In the genomic region with DNA sequence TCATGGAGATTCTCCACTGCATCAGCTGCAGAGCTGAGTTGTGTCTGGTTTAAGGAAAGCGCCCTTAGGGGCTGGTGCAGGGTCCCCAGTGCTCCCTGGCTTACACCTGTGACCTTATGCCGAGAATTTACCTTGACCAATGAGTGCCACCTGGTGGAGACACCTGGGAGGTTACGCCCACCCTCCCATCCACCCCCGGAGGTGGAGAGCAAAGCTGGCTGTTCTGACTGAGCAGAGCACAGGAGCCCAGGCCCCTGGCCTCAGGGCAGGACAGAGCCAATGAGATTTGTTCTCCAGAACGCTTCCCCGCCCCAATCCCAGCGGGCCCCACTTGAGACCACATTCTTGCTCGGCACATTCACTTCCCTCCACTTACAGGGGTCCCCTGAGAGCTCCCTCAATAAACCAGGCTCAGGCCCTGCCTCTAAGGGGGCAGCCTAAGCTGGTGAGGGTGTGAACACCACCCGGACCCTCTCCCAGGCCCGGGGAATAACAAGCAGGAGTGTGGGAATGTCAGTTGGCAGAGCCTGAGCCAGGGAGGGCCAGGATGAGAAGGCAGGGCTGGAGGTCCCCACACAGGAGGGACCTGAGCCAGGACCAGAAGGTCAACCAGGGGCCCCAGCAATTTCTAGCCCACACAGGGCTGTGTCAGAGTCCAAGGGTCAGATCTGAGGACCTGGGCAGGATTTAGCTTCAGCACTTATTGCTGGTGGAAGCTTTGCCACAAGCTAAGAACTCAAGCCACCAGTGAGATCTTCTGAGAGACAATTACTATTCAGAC, we compare ENCODE assay signal across 10 cellular contexts.
DNase-seq lines count a peak whose midpoint lies in the region; ATAC-seq, FAIRE-seq and TF ChIP-seq lines count a peak whose summit lies in the region.
"Had no signal": no experiment of that assay in that cellular context is flagged by ENCODE, and none has a peak within 500 bp of the region (broad histone marks: within the 10 kb centered on the region; RNA-seq: fewer than 3 reads in every experiment).

No MANE protein-coding gene starts in this region.

- H2AFZ ChIP-seq in GM12878 (ENCODE audit: control insufficient read depth, low read depth, low read length) (no peak overlapping the region), neuronal stem cell (ENCODE audit: low read length) (no peak overlapping the region)

- H2AK5ac ChIP-seq in neuronal stem cell (ENCODE audit: low read depth, low read length), result no peak overlapping the region

- POLR2A ChIA-PET in GM12878 (lab: Charles Lee), result interaction anchor here (1.1 kb wide), 1 partner anchor 786 kb away, joined by 3 read pairs; no protein-coding TSS in a partner anchor

- in situ Hi-C loops in KBM-7 (cut with MboI; ENCODE audit: low pct_unique_long_range_greater_than_20kb, low sequenced_read_pairs), result no loop called here
- in situ Hi-C loops in GM12878 (cut with MboI), result no loop called here

- intact Hi-C loops in GM12878 (cut with micrococcal nuclease; ENCODE audit: unreplicated experiment), result no loop called here

- H3K4me3 ChIP-seq in GM12878 (no peak overlapping the region), neuronal stem cell (ENCODE audit: low read length in 2 of 2) (no peak overlapping the region)

- no peak overlapping the region for H4K8ac ChIP-seq in neuronal stem cell (ENCODE audit: low read depth, low read length)

- H3K27me3 ChIP-seq in GM12878 (replicated peaks in 1 of 2; ENCODE audit: control insufficient read depth in 2 of 2, insufficient read depth in 2 of 2, low read length in 1 of 2) (no peaks in the 10 kb centered on the region), neuronal stem cell (ENCODE audit: control insufficient read depth in 3 of 3, insufficient read depth in 3 of 3, low read depth in 1 of 3, low read length in 3 of 3) (peaks cover 0 to 11% (median 0%) of the 10 kb centered on the region in 3 experiments)
- H3K27me3 ChIP-seq: neutrophil had no signal

- 0% methylated on average over 10 of the region's 10 CpGs for WGBS in GM12878 (ENCODE audit: insufficient coverage, insufficient replicate concordance, low lambda C conversion rate, missing lambda C conversion rate)
- no CpG with 5 or more reads among the region's 10 CpGs for whole genome bisulfite sequencing in neuronal stem cell (ENCODE audit: extremely low coverage in 2 of 2, insufficient read length in 2 of 2, insufficient replicate concordance in 1 of 2), 2 donors

- TF ChIP-seq EP300 in GM12878 (IDR thresholded peaks at IDR 0.05; ENCODE audit: borderline replicate concordance in 1 of 2, control insufficient read depth in 1 of 2, low read depth in 2 of 2, low read length in 2 of 2), result no peak

- TF ChIP-seq CTCF in GM12878 (IDR thresholded peaks at IDR 0.05 in 2 of 3, conservative IDR thresholded peaks at IDR 0.05 in 1 of 3; ENCODE audit: control insufficient read depth in 2 of 3, extremely low read depth in 1 of 3, insufficient read depth in 1 of 3, low read depth in 3 of 3, low read length in 3 of 3), result peak; percentile 29 to 47 (median 40); a peak in 5 of 6 replicates

- SMC1A ChIA-PET in GM12878 (lab: Charles Lee; ENCODE audit: uncharacterized antibody, unreplicated experiment), result interaction anchor here (0.8 to 2.8 kb wide), 4 partner anchors 11 to 794 kb away, joined by 3 to 10 read pairs (median 3); no protein-coding TSS in a partner anchor

- H3K79me2 ChIP-seq in GM12878 (ENCODE audit: control insufficient read depth, insufficient read depth, low read length), result no peaks in the 10 kb centered on the region

- H3K14ac ChIP-seq in neuronal stem cell (ENCODE audit: low read length), result no peak overlapping the region

- H2BK15ac ChIP-seq in neuronal stem cell (ENCODE audit: low read length), result no peak overlapping the region

- H3K4me2 ChIP-seq in GM12878 (ENCODE audit: control insufficient read depth, insufficient read depth) (no peak overlapping the region), neuronal stem cell (ENCODE audit: insufficient read depth, low read length, poor library complexity, severe bottlenecking) (no peak overlapping the region)

- peak overlapping the region; percentile 36 for H3K18ac ChIP-seq in neuronal stem cell (ENCODE audit: low read length)

- DNase-seq in NCI-H748 (lab: John Stamatoyannopoulos, UW; ENCODE audit: unreplicated experiment) (peak; percentile 41), NCI-H748 treated with DMSO at 0.1 percent for 48 hours (lab: John Stamatoyannopoulos, UW) (no peak), KBM-7 (peak; percentile 35), GM12878 (ENCODE audit: low read depth, low spot score) (no peak), neuronal stem cell (ENCODE audit: low spot score) (no peak)
- DNase-seq in stimulated activated CD4-positive, alpha-beta T cell treated with anti-CD3 and anti-CD28 coated beads, Interleukin-1b, Interleukin-23, amount 100 ng/mL, for 48 hours, result no peak
- DNase-seq: activated CD8-positive, alpha-beta memory T cell treated with anti-CD3 and anti-CD28 coated beads, Interleukin-2, amount 50 U/mL, for 48 hours had no signal

- ATAC-seq in GM12878, result peak; percentile 71
- ATAC-seq in GM21390 (IDR thresholded peaks at IDR 0.05; ENCODE audit: unreplicated experiment), result no peak
- ATAC-seq in GM19395 (IDR thresholded peaks at IDR 0.05; ENCODE audit: unreplicated experiment), result no peak

- peak overlapping the region; percentile 69 for H2BK12ac ChIP-seq in neuronal stem cell (ENCODE audit: low read length)

- no peaks in the 10 kb centered on the region for H3K9me3 ChIP-seq in GM12878 (replicated peaks; ENCODE audit: control insufficient read depth, insufficient read depth, low read length)
- H3K9me3 ChIP-seq in neuronal stem cell (replicated peaks in 1 of 2; ENCODE audit: control insufficient read depth in 2 of 2, insufficient read depth in 1 of 2, low read depth in 1 of 2, low read length in 2 of 2), result peaks cover 0 to 2% of the 10 kb centered on the region in 2 donors
- H3K9me3 ChIP-seq: neutrophil had no signal

- no peak overlapping the region for H2BK120ac ChIP-seq in neuronal stem cell (ENCODE audit: low read depth, low read length)

- no peak overlapping the region for H3K9ac ChIP-seq in GM12878 (ENCODE audit: control insufficient read depth, insufficient read depth, low read length)
- no peak overlapping the region for H3K9ac ChIP-seq in neuronal stem cell (ENCODE audit: low read depth, low read length, poor library complexity)

- no TSS peak for BruUV-seq in GM12878 (replicated peaks; lab: Mats Ljungman, UMichigan)

- no peaks in the 10 kb centered on the region for H3K4me1 ChIP-seq in GM12878 (ENCODE audit: control insufficient read depth, insufficient read depth, low read length)
- H3K4me1 ChIP-seq in neuronal stem cell (ENCODE audit: control insufficient read depth in 2 of 2, insufficient read depth in 1 of 2, low read depth in 1 of 2, low read length in 2 of 2), result peaks cover 0 to 3% of the 10 kb centered on the region in 2 donors

- no peaks in the 10 kb centered on the region for H4K20me1 ChIP-seq in GM12878 (ENCODE audit: control insufficient read depth, insufficient read depth)

- H3K79me1 ChIP-seq in neuronal stem cell (ENCODE audit: low read depth, low read length), result no peaks in the 10 kb centered on the region

- no peak overlapping the region for H3K4ac ChIP-seq in neuronal stem cell (ENCODE audit: low read length)

- H4K91ac ChIP-seq in neuronal stem cell (ENCODE audit: low read depth, low read length, poor library complexity), result no peak overlapping the region

- RAD21 ChIA-PET in GM12878 (lab: Charles Lee; ENCODE audit: unreplicated experiment), result interaction anchor here (0.8 to 1.0 kb wide), 3 partner anchors 18 to 794 kb away, joined by 3 read pairs; no protein-coding TSS in a partner anchor

- TF ChIP-seq RAD21 in GM12878 (IDR thresholded peaks at IDR 0.05; ENCODE audit: insufficient read depth, low read depth, low read length), result peak; percentile 52

- TF ChIP-seq POLR2A in GM12878 (IDR thresholded peaks at IDR 0.05; ENCODE audit: low read depth, low read length), result no peak

- H3K27ac ChIP-seq in GM12878 (ENCODE audit: control insufficient read depth, insufficient read depth) (no peak overlapping the region), neuronal stem cell (replicated peaks; ENCODE audit: low read length) (no peak overlapping the region)
- H3K27ac ChIP-seq: neutrophil had no signal

- no peak overlapping the region for H3K23ac ChIP-seq in neuronal stem cell (ENCODE audit: low read depth, low read length, poor library complexity)

- no peak overlapping the region for H2BK5ac ChIP-seq in neuronal stem cell (ENCODE audit: low read length)

- H3K36me3 ChIP-seq in GM12878 (ENCODE audit: control insufficient read depth in 2 of 2, insufficient read depth in 2 of 2, low read length in 1 of 2) (no peaks in the 10 kb centered on the region), neuronal stem cell (replicated peaks in 1 of 2; ENCODE audit: control insufficient read depth in 2 of 2, insufficient read depth in 2 of 2, low read length in 2 of 2) (no peaks in the 10 kb centered on the region)
- H3K36me3 ChIP-seq: neutrophil had no signal

- no peak for FAIRE-seq in GM12878 (lab: Jason Lieb, UNC)

- CTCF ChIA-PET in GM12878 (lab: Yijun Ruan, JAX), result interaction anchor here (0.7 to 2.8 kb wide), 10 partner anchors 11 to 950 kb away, joined by 3 to 9 read pairs (median 5); no protein-coding TSS in a partner anchor

TF ChIP-seq in GM12878, 131 proteins besides CTCF, POLR2A, EP300 and RAD21:
- peak; percentile 39; the same call in 1 of the 2 replicates for TF ChIP-seq SMC3 (IDR thresholded peaks at IDR 0.05; ENCODE audit: borderline replicate concordance, low read length)
- no peak for TF ChIP-seq RBBP5 (conservative IDR thresholded peaks at IDR 0.05)

Comparison
In these comparisons a context has a peak if more than half of its experiments do, and no peak if none do; other contexts are left out.
1. DNase-seq: peak in NCI-H748 (single experiment) and KBM-7 (single experiment); none in NCI-H748 treated with DMSO at 0.1 percent for 48 hours (single experiment), GM12878 (single experiment), neuronal stem cell (single experiment) and stimulated activated CD4-positive, alpha-beta T cell treated with anti-CD3 and anti-CD28 coated beads, Interleukin-1b, Interleukin-23, amount 100 ng/mL, for 48 hours (single experiment).